ENCODE assay signal across 22 cellular contexts in the genomic region with DNA sequence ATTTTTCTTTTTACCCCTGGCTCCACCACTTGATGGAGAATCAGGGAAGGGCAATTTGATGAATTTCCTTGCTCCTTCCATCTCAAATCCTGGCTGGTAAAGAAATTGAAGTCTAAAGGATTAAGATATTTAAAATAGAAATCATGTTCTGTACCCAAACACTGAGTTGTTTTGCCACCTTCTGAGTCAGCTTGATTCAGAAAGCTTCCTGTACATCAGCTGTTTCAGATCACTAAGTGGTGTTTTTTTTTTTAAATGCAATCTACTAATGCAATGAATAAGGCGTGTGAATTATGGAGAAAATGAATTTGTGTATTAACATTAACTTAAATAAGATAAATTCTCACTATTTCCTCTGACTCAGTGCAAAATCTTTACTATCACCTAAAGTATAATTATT. TPM values are rescaled to one million over a fixed set of nuclear protein-coding genes. Genes with fewer than 3 reads are reported as not detected.
DNase-seq lines count a peak whose midpoint lies in the region; ATAC-seq, FAIRE-seq and TF ChIP-seq lines count a peak whose summit lies in the region.
"Had no signal": no experiment of that assay in that cellular context is flagged by ENCODE, and none has a peak within 500 bp of the region (broad histone marks: within the 10 kb centered on the region; RNA-seq: fewer than 3 reads in every experiment).

No MANE protein-coding gene starts in this region.

- H3K4me2 ChIP-seq in astrocyte (ENCODE audit: low read length) (no peak overlapping the region), skeletal muscle satellite cell (ENCODE audit: low read length) (peak overlapping the region; percentile 36)
- H3K4me2 ChIP-seq: KMS-11, PC-9 had no signal

- no peak overlapping the region for H3K4me3 Mint-ChIP-seq in astrocyte (ENCODE audit: unreplicated experiment)
- H3K4me3 Mint-ChIP-seq: B cell, CD14-positive monocyte had no signal

- H3K9me3 ChIP-seq in astrocyte (ENCODE audit: insufficient read depth, low read depth, low read length) (no peaks in the 10 kb centered on the region), skeletal muscle satellite cell (replicated peaks; ENCODE audit: low read length) (no peaks in the 10 kb centered on the region)

- H3K4me3 ChIP-seq in astrocyte (ENCODE audit: insufficient read depth, low read depth, low read length) (no peak overlapping the region), skeletal muscle satellite cell (ENCODE audit: low read length) (no peak overlapping the region)
- H3K4me3 ChIP-seq: PC-9, SK-N-MC had no signal

- ATAC-seq in HG03196 (IDR thresholded peaks at IDR 0.05; ENCODE audit: unreplicated experiment) (no peak), sciatic nerve (no peak), HG03521 (IDR thresholded peaks at IDR 0.05; ENCODE audit: unreplicated experiment) (no peak)

- H3K4me1 ChIP-seq in astrocyte (ENCODE audit: insufficient read depth, low read length) = peaks cover 9% of the 10 kb centered on the region
- peaks cover 38% of the 10 kb centered on the region for H3K4me1 ChIP-seq in skeletal muscle satellite cell (ENCODE audit: control insufficient read depth, insufficient read depth, low read length)

- H3K9ac ChIP-seq in astrocyte (ENCODE audit: low read length) (no peak overlapping the region), skeletal muscle satellite cell (ENCODE audit: low read depth, low read length) (peak overlapping the region; percentile 21)
- H3K9ac ChIP-seq: KMS-11 had no signal

- H3K36me3 ChIP-seq in astrocyte (ENCODE audit: insufficient read depth, low read length) (no peaks in the 10 kb centered on the region), skeletal muscle satellite cell (ENCODE audit: insufficient read depth, low read length) (no peaks in the 10 kb centered on the region)

- H3K27ac Mint-ChIP-seq in astrocyte (ENCODE audit: unreplicated experiment) = no peak overlapping the region
- H3K27ac Mint-ChIP-seq: B cell, CD14-positive monocyte had no signal

- H3K27ac ChIP-seq in astrocyte (ENCODE audit: low read depth, low read length) = no peak overlapping the region
- H3K27ac ChIP-seq: KMS-11, PC-9, SK-N-MC had no signal

- peak; percentile 32 for FAIRE-seq in astrocyte (lab: Jason Lieb, UNC)
- FAIRE-seq: A204.1, GM19239 had no signal

- intact Hi-C loops in sciatic nerve (cut with DNase I) = no loop called here

- H3K9me3 Mint-ChIP-seq in astrocyte (ENCODE audit: unreplicated experiment) = peaks cover 3% of the 10 kb centered on the region

- no peak overlapping the region for H2AFZ ChIP-seq in astrocyte (ENCODE audit: low read depth, low read length)
- H2AFZ ChIP-seq: PC-9 had no signal

- no peaks in the 10 kb centered on the region for H4K20me1 ChIP-seq in astrocyte (ENCODE audit: insufficient read depth, low read length)

- no peak for TF ChIP-seq CTCF in astrocyte (IDR thresholded peaks at IDR 0.05; ENCODE audit: insufficient read depth, low read depth, low read length)

- no peaks in the 10 kb centered on the region for H3K27me3 ChIP-seq in astrocyte (ENCODE audit: insufficient read depth, low read length)
- H3K27me3 ChIP-seq in skeletal muscle satellite cell (ENCODE audit: control insufficient read depth, insufficient read depth, low read length) = no peaks in the 10 kb centered on the region

- no peaks in the 10 kb centered on the region for H3K27me3 Mint-ChIP-seq in astrocyte (ENCODE audit: low read depth, unreplicated experiment)

- DNase-seq in HCEC 1CT = peak; percentile 59
- no peak for DNase-seq in astrocyte (ENCODE audit: low read depth)
- DNase-seq in fibroblast of gingiva (ENCODE audit: low read depth) = peak; percentile 39
- DNase-seq in sciatic nerve (ENCODE audit: low spot score) = no peak
- DNase-seq: DMS53, NCI-H1105, NCI-H2029 treated with DMSO at 0.1 percent for 48 hours, NCI-H226, NCI-H510A treated with DMSO at 0.1 percent for 48 hours, NCI-H748 treated with DMSO at 0.1 percent for 48 hours, PC-9, RPMI8226, SHP77 had no signal

- no peaks in the 10 kb centered on the region for H3K79me2 ChIP-seq in astrocyte (ENCODE audit: insufficient read depth, low read length)

- H3K36me3 Mint-ChIP-seq in astrocyte (ENCODE audit: low read depth, unreplicated experiment) = no peaks in the 10 kb centered on the region
- H3K36me3 Mint-ChIP-seq: CD14-positive monocyte had no signal

- peaks cover 9% of the 10 kb centered on the region for H3K4me1 Mint-ChIP-seq in astrocyte (ENCODE audit: low read depth, unreplicated experiment)
- H3K4me1 Mint-ChIP-seq: B cell, CD14-positive monocyte had no signal

RNA-seq across cellular contexts. Expression of gene POPDC3, which starts 11.5 kb away (rescaled TPM):
- total RNA-seq in astrocyte = 8.6 and 9.1 TPM in 2 replicates
- total RNA-seq in skeletal muscle satellite cell (2012; rRNA removed) = 26.2 and 30.2 TPM in 2 replicates
- total RNA-seq in sciatic nerve = 9.9 TPM
- total RNA-seq: B cell had no signal

Comparison
In these comparisons a context has a peak if more than half of its experiments do, and no peak if none do; other contexts are left out.
1. DNase-seq: peak in HCEC 1CT (single experiment) and fibroblast of gingiva (single experiment); none in astrocyte (single experiment) and sciatic nerve (single experiment).